20 cellular contexts compared by ENCODE assay signal in genomic region chr11:119187123-119187892, GRCh38. TPM values are rescaled to one million over a fixed set of nuclear protein-coding genes. Genes with fewer than 3 reads are reported as not detected.
DNase-seq lines count a peak whose midpoint lies in the region; ATAC-seq and TF ChIP-seq lines count a peak whose summit lies in the region.
"Had no signal": no experiment of that assay in that cellular context is flagged by ENCODE, and none has a peak within 500 bp of the region (broad histone marks: within the 10 kb centered on the region; RNA-seq: fewer than 3 reads in every experiment).

No MANE protein-coding gene starts in this region.

- H3K36me3 Mint-ChIP-seq in endodermal cell (ENCODE audit: low read depth), result peaks cover 7% of the 10 kb centered on the region

- TF ChIP-seq POLR2A in ovary (IDR thresholded peaks at IDR 0.05), result no peak

- H3K36me3 ChIP-seq in endodermal cell (ENCODE audit: control insufficient read depth, insufficient read depth, low read length) (no peaks in the 10 kb centered on the region), ovary (no peaks in the 10 kb centered on the region)

- no peak for TF ChIP-seq CTCF in endodermal cell (conservative IDR thresholded peaks at IDR 0.05)
- no peak for TF ChIP-seq CTCF in omental fat pad (IDR thresholded peaks at IDR 0.05)
- TF ChIP-seq CTCF in ovary (IDR thresholded peaks at IDR 0.05), result no peak

- H3K4me1 ChIP-seq in endodermal cell (ENCODE audit: control insufficient read depth, insufficient read depth, low read length) (no peaks in the 10 kb centered on the region), ovary (ENCODE audit: insufficient read depth) (no peaks in the 10 kb centered on the region)

- no peak overlapping the region for H3K27ac ChIP-seq in endodermal cell (ENCODE audit: low read depth, low read length)
- H3K27ac ChIP-seq in ovary, result no peak overlapping the region
- H3K27ac ChIP-seq: BLaER1 treated with 17β-estradiol and CSF1 and Interleukin-3, amounts not matched to agents 10 nM and 100 nM had no signal

- H3K4me3 Mint-ChIP-seq in endodermal cell, result no peak overlapping the region
- H3K4me3 Mint-ChIP-seq: CD4-positive, alpha-beta T cell; HFFc6 had no signal

- no peak overlapping the region for H3K9ac ChIP-seq in endodermal cell (ENCODE audit: extremely low read depth, low read length, poor library complexity, severe bottlenecking)
- H3K9ac ChIP-seq: BLaER1 treated with 17β-estradiol and CSF1 and Interleukin-3, amounts not matched to agents 10 nM and 100 nM had no signal

- no peak for DNase-seq in left cardiac atrium
- DNase-seq in Right ventricle myocardium superior, result no peak
- peak; percentile 50 for DNase-seq in endodermal cell
- no peak for DNase-seq in omental fat pad (ENCODE audit: low spot score)
- DNase-seq in ovary, result no peak
- no peak for DNase-seq in HuH-7.5 (ENCODE audit: low spot score)
- DNase-seq: ACHN; Calu3; CD4-positive, alpha-beta T cell; DMS 273 treated with DMSO at 0.1 percent for 48 hours; GOT3; HCEC 1CT; HFFc6; KBM-7 had no signal

- ATAC-seq in left cardiac atrium, result peak; percentile 54 to 73
- ATAC-seq in Right ventricle myocardium superior (ENCODE audit: poor library complexity), result no peak
- peak; percentile 43 for ATAC-seq in omental fat pad (ENCODE audit: low FRiP score)
- ATAC-seq in GM19452 (IDR thresholded peaks at IDR 0.05; ENCODE audit: unreplicated experiment), result no peak
- ATAC-seq: GM12878 had no signal

- TF ChIP-seq EP300 in ovary (IDR thresholded peaks at IDR 0.05), result no peak

- no peaks in the 10 kb centered on the region for H3K9me3 Mint-ChIP-seq in endodermal cell
- H3K9me3 Mint-ChIP-seq: CD4-positive, alpha-beta T cell; HFFc6 had no signal

- H3K4me1 Mint-ChIP-seq in endodermal cell, result peaks cover 12% of the 10 kb centered on the region

- H3K27ac Mint-ChIP-seq in endodermal cell, result no peak overlapping the region
- H3K27ac Mint-ChIP-seq: CD4-positive, alpha-beta T cell; HFFc6 had no signal

- H3K9me3 ChIP-seq in endodermal cell (ENCODE audit: control insufficient read depth, low read length) (no peaks in the 10 kb centered on the region), ovary (no peaks in the 10 kb centered on the region)
- H3K9me3 ChIP-seq: BLaER1 treated with 17β-estradiol and CSF1 and Interleukin-3, amounts not matched to agents 10 nM and 100 nM had no signal

- H3K27me3 ChIP-seq in endodermal cell (ENCODE audit: control insufficient read depth, insufficient read depth, low read length, poor library complexity, severe bottlenecking), result no peaks in the 10 kb centered on the region
- H3K27me3 ChIP-seq in ovary, result no peaks in the 10 kb centered on the region
- H3K27me3 ChIP-seq: BLaER1 treated with 17β-estradiol and CSF1 and Interleukin-3, amounts not matched to agents 10 nM and 100 nM had no signal

- H3K4me3 ChIP-seq in endodermal cell (ENCODE audit: low read length) (no peak overlapping the region), ovary (no peak overlapping the region)
- H3K4me3 ChIP-seq: BLaER1 treated with 17β-estradiol and CSF1 and Interleukin-3, amounts not matched to agents 10 nM and 100 nM; GM12878 had no signal

- intact Hi-C loops in left cardiac atrium (cut with DNase I), result no loop called here
- intact Hi-C loops in Right ventricle myocardium superior (cut with DNase I), result no loop called here
- intact Hi-C loops in ovary (cut with DNase I), result loop anchor here in 1 of 4 donors (10.0 kb wide), 1 partner anchor 53 kb away; no protein-coding TSS in a partner anchor

- 85 to 97% methylated on average over 13 to 21 of the region's 21 CpGs for WGBS in endodermal cell (ENCODE audit: insufficient coverage in 1 of 2, insufficient read length in 1 of 2), 2 experiments
- 51 to 64% (median 62%) methylated on average over 21 of the region's 21 CpGs for WGBS in ovary, 3 donors

- H3K27me3 Mint-ChIP-seq in endodermal cell (ENCODE audit: insufficient read depth), result peaks cover 4% of the 10 kb centered on the region
- H3K27me3 Mint-ChIP-seq: CD4-positive, alpha-beta T cell had no signal

RNA-seq across cellular contexts. Expression of gene NHERF4, which starts 2.0 kb away (rescaled TPM):
- total RNA-seq in left cardiac atrium (1 to 10 TPM in 1 of 2 donors, under 1 TPM in 1; 0.84 to 3.2 TPM), Right ventricle myocardium superior (not detected), endodermal cell (under 1 TPM; 0.11 to 0.97 TPM), omental fat pad (10 to 100 TPM in 1 of 4 donors, 1 to 10 TPM in 2, not detected in 1; 1.3 to 11.7 (median 1.4) TPM), ovary (10 to 100 TPM in 1 of 7 donors, 1 to 10 TPM in 1, under 1 TPM in 3, not detected in 2; 0.32 to 27.5 (median 0.95) TPM)
- not detected for polyA plus RNA-seq in endodermal cell (2013, experiment 1 of 2)
- 0.17 TPM for polyA plus RNA-seq in endodermal cell (2013, experiment 2 of 2)
- under 1 TPM in 1 of 2 donors, not detected in 1; 0.11 TPM for polyA plus RNA-seq in ovary
- total RNA-seq: A172, Calu3, G401, HFFc6 had no signal
- polyA plus RNA-seq: GM12878 had no signal

RNA-seq across cellular contexts. Expression of gene NLRX1, which starts 18.8 kb away (rescaled TPM):
- total RNA-seq in left cardiac atrium (10 to 100 TPM; 14.8 to 18.3 TPM), Right ventricle myocardium superior (34.0 TPM), endodermal cell (10 to 100 TPM; 21.8 to 29.6 TPM), omental fat pad (10 to 100 TPM in 3 of 4 donors, 1 to 10 TPM in 1; 7.9 to 26.0 (median 14.7) TPM), ovary (10 to 100 TPM in 3 of 7 donors, 1 to 10 TPM in 4; 4.4 to 13.4 (median 9.4) TPM)
- polyA plus RNA-seq in endodermal cell (2013, experiment 1 of 2), result 11.7 TPM
- 9.7 TPM for polyA plus RNA-seq in endodermal cell (2013, experiment 2 of 2)
- polyA plus RNA-seq in ovary, result 1 to 10 TPM; 3.1 to 6.1 TPM
- total RNA-seq: G401 had no signal

RNA-seq across cellular contexts. Expression of gene CBL, which starts 18.8 kb away (rescaled TPM):
- total RNA-seq in left cardiac atrium, result 10 to 100 TPM; 11.1 to 13.8 TPM
- total RNA-seq in Right ventricle myocardium superior, result 6.5 TPM
- total RNA-seq in endodermal cell, result 10 to 100 TPM; 40.3 to 52.7 TPM
- 25.1 TPM for polyA plus RNA-seq in endodermal cell (2013, experiment 1 of 2)
- 24.6 TPM for polyA plus RNA-seq in endodermal cell (2013, experiment 2 of 2)
- 10 to 100 TPM; 12.9 to 26.6 (median 20.9) TPM for total RNA-seq in omental fat pad
- total RNA-seq in ovary, result 10 to 100 TPM in 5 of 7 donors, 1 to 10 TPM in 2; 7.6 to 17.9 (median 13.4) TPM
- 10 to 100 TPM in 1 of 2 donors, 1 to 10 TPM in 1; 3.6 to 12.3 TPM for polyA plus RNA-seq in ovary

RNA-seq across cellular contexts. Expression of gene ABCG4, which starts 38.5 kb away (rescaled TPM):
- total RNA-seq in left cardiac atrium (1 to 10 TPM in 1 of 2 donors, under 1 TPM in 1; 0.68 to 1.8 TPM), Right ventricle myocardium superior (1.5 TPM), endodermal cell (1 to 10 TPM; 1.5 to 1.8 TPM), omental fat pad (under 1 TPM in 2 of 4 donors, not detected in 2; 0.09 to 0.32 TPM), ovary (under 1 TPM in 4 of 7 donors, not detected in 3; 0.10 to 0.80 (median 0.32) TPM)
- 1.0 TPM for polyA plus RNA-seq in endodermal cell (2013, experiment 1 of 2)
- 0.83 TPM for polyA plus RNA-seq in endodermal cell (2013, experiment 2 of 2)
- polyA plus RNA-seq in ovary, result 1 to 10 TPM in 1 of 2 donors, under 1 TPM in 1; 0.06 to 1.3 TPM
- total RNA-seq: Calu3, GM12878, HepG2 had no signal
- polyA plus RNA-seq: GM12878, HepG2 had no signal

Comparison
In these comparisons a context has a peak if more than half of its experiments do, and no peak if none do; other contexts are left out.
1. ATAC-seq: peak in left cardiac atrium (2 of 2) and omental fat pad (single experiment); none in Right ventricle myocardium superior (single experiment) and GM19452 (single experiment).